Comparison of ENCODE assay signal across 1 cellular context in genomic region chr13:45340422-45341033, GRCh38.
A peak's percentile ranks its signal among the peaks of the same experiment; 100 is the strongest.
TF ChIP-seq lines count a peak whose summit lies in the region.

No MANE protein-coding gene starts in this region.

TF ChIP-seq in HepG2, 621 proteins besides CTCF, POLR2A, EP300 and RAD21 (continued from another document):
- TF ChIP-seq HNF1B (CRISPR knock-in tag; IDR thresholded peaks at IDR 0.05) (no peak), FOXP1 (IDR thresholded peaks at IDR 0.05) (no peak), FOXP1 (CRISPR knock-in tag; IDR thresholded peaks at IDR 0.05) (no peak), KDM5A (IDR thresholded peaks at IDR 0.05; ENCODE audit: borderline replicate concordance, low read length) (peak; percentile 41), SOX6 (IDR thresholded peaks at IDR 0.05) (no peak), SOX6 (CRISPR knock-in tag; IDR thresholded peaks at IDR 0.05) (no peak), SP5 (CRISPR knock-in tag; IDR thresholded peaks at IDR 0.05; ENCODE audit: borderline replicate concordance, low read depth) (peak; percentile 68; the same call in 1 of the 2 replicates), ZNF841 (CRISPR knock-in tag; IDR thresholded peaks at IDR 0.05; ENCODE audit: borderline replicate concordance) (no peak), MBNL3 (CRISPR knock-in tag; conservative IDR thresholded peaks at IDR 0.05) (no peak), ZNF720 (CRISPR knock-in tag; IDR thresholded peaks at IDR 0.05) (no peak), SOX13 (IDR thresholded peaks at IDR 0.05) (no peak), SOX13 (CRISPR knock-in tag; conservative IDR thresholded peaks at IDR 0.05 in 1 of 2, IDR thresholded peaks at IDR 0.05 in 1 of 2) (peak in 1 of 2 experiments; percentile 40; a peak in 1 of 4 replicates), ZNF609 (CRISPR knock-in tag; IDR thresholded peaks at IDR 0.05; ENCODE audit: borderline replicate concordance) (peak; percentile 55; the same call in 1 of the 2 replicates)
